Comparison of ENCODE assay signal across 14 cellular contexts in the genomic region with DNA sequence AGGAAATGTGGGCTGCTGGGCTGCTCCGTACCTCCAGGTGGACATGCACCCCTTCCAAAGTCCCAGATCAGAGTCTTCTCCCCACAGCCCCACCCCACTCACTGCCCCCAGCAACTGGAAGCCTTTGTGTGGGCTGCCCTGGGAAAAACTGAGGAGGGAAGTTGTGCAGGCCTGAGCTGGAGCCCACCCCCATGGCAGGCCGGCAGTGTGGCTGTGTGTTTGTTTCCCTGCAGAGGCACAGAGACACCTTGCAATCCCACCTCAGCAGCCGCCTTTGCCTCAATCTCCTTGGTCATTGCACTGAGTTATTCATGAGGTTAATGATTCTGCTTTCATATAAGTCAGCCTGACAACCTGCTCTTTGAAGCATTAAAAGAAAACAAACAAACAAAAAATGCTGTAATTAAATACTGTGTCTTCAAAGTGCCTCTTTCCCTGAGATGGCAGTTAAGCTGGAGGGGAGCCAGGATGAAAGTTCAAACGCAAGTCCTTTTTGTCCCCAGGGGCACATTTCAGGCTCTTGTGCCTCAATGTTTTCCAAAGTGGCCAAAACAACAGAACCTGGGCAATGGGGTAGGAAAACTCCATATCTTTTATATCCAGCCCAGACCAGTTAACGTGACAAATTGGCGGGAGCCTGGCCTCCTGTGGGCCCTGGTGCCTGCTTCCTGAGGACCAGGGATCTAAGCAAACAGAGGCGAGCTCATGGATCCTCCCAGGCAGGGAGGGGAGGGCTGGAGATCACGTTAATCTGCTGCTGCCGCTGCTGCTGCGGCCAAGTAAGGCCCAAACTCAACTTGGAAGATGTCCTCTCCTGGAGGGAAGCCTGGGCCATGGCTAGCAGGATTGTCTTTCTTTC. TPM values are rescaled to one million over a fixed set of nuclear protein-coding genes. Genes with fewer than 3 reads are reported as not detected.
A peak's percentile ranks its signal among the peaks of the same experiment; 100 is the strongest.
DNase-seq lines count a peak whose midpoint lies in the region; ATAC-seq, FAIRE-seq and TF ChIP-seq lines count a peak whose summit lies in the region.
"Had no signal": no experiment of that assay in that cellular context is flagged by ENCODE, and none has a peak within 500 bp of the region (broad histone marks: within the 10 kb centered on the region; RNA-seq: fewer than 3 reads in every experiment).

No MANE protein-coding gene starts in this region.

- H2BK120ac ChIP-seq in H1 (replicated peaks; ENCODE audit: low read depth, low read length): no peak overlapping the region

- H3K27ac ChIP-seq in H1 (ENCODE audit: low read depth, low read length): no peak overlapping the region
- H3K27ac ChIP-seq: esophagus squamous epithelium, thyroid gland had no signal

- H3K27me3 ChIP-seq in H1 (replicated peaks in 1 of 4; ENCODE audit: control insufficient read depth in 3 of 4, extremely low read depth in 1 of 4, insufficient read depth in 3 of 4, low read length in 3 of 4): no peaks in the 10 kb centered on the region; a peak in 4 of 7 replicates
- H3K27me3 ChIP-seq: thyroid gland had no signal

- 83% methylated on average over 10 of the region's 10 CpGs; no CpG with 5 or more reads in 1 of the 2 experiments for WGBS in H1 (ENCODE audit: extremely low coverage in 1 of 2, insufficient coverage in 1 of 2, insufficient read length in 1 of 2, insufficient replicate concordance in 2 of 2, low coverage in 1 of 2, low lambda C conversion rate in 2 of 2, missing lambda C conversion rate in 1 of 2), 2 experiments

- H4K20me1 ChIP-seq in H1 (replicated peaks in 1 of 2; ENCODE audit: control insufficient read depth in 1 of 2, insufficient read depth in 2 of 2, low read length in 2 of 2): no peaks in the 10 kb centered on the region

- H4K8ac ChIP-seq in H1 (ENCODE audit: extremely low read depth, insufficient read depth, low read length): no peak overlapping the region

- ATAC-seq in sciatic nerve: peak; percentile 77
- ATAC-seq: activated CD4-positive, CD25-positive, alpha-beta regulatory T cell treated with anti-CD3 and anti-CD28 coated beads, Interleukin-2, amount 50 U/mL, for 24 hours had no signal

- no peak overlapping the region for H3K4me2 ChIP-seq in H1 (ENCODE audit: insufficient read depth in 1 of 2, low read depth in 2 of 2, low read length in 2 of 2)

- H4K5ac ChIP-seq in H1 (ENCODE audit: insufficient read length, low read depth, low read length): no peak overlapping the region

- no peak for FAIRE-seq in H1 (lab: Jason Lieb, UNC)

- no peak for TF ChIP-seq RAD21 in H1 (IDR thresholded peaks at IDR 0.05 in 1 of 2, conservative IDR thresholded peaks at IDR 0.05 in 1 of 2; ENCODE audit: low read depth in 2 of 2, low read length in 2 of 2)

- no peak overlapping the region for H3K23ac ChIP-seq in H1 (ENCODE audit: insufficient read length)

- intact Hi-C loops in sciatic nerve (cut with DNase I): no loop called here

- no peaks in the 10 kb centered on the region for H3K79me1 ChIP-seq in H1 (ENCODE audit: low read depth, low read length)

- no peaks in the 10 kb centered on the region; a peak in 1 of 7 replicates for H3K4me1 ChIP-seq in H1 (replicated peaks in 1 of 4; ENCODE audit: control insufficient read depth in 3 of 4, insufficient read depth in 4 of 4, low read length in 3 of 4)
- H3K4me1 ChIP-seq: thyroid gland had no signal

- H3K56ac ChIP-seq in H1 (replicated peaks; ENCODE audit: insufficient read length, low read depth, low read length): no peak overlapping the region

- H2BK12ac ChIP-seq in H1 (ENCODE audit: low read depth, low read length): no peak overlapping the region

- CTCF ChIA-PET in H1 (lab: Charles Lee; ENCODE audit: partially characterized antibody): interaction anchor here (1.0 to 3.3 kb wide), 4 partner anchors 11 to 111 kb away, joined by 3 to 22 read pairs (median 9); no protein-coding TSS in a partner anchor

- H2AFZ ChIP-seq in H1 (ENCODE audit: low read length): no peak overlapping the region

- DNase-seq in NCI-H82 (lab: John Stamatoyannopoulos, UW) (peak; percentile 12), NCI-H82 treated with DMSO at 0.1 percent for 48 hours (lab: John Stamatoyannopoulos, UW; ENCODE audit: unreplicated experiment) (no peak), NCI-H2107 treated with DMSO at 0.1 percent for 48 hours (lab: John Stamatoyannopoulos, UW; ENCODE audit: unreplicated experiment) (peak; percentile 91), H1 (ENCODE audit: low read depth in 1 of 2, low spot score in 2 of 2) (no peak), sciatic nerve (ENCODE audit: low spot score) (no peak), HuH-7.5 (ENCODE audit: low spot score) (no peak), amniotic stem cell (lab: John Stamatoyannopoulos, UW) (no peak)
- no peak for DNase-seq in stimulated activated CD4-positive, alpha-beta T cell treated with anti-CD3 and anti-CD28 coated beads, Interleukin-2, amount 100 ng/mL, for 48 hours
- DNase-seq: Calu3; esophagus squamous epithelium; KG1; NK-92 treated with Interleukin-12 subunit alpha and Interleukin-12 subunit beta, amount 100 ng/mL, for 24 hours; thyroid gland had no signal

- no peak overlapping the region for H3K18ac ChIP-seq in H1 (ENCODE audit: extremely low read depth, low read length)

- H3K9ac ChIP-seq in H1 (replicated peaks in 1 of 4; ENCODE audit: extremely low read depth in 1 of 4, low read depth in 3 of 4, low read length in 3 of 4): peak overlapping the region in 1 of 4 experiments; percentile 17; a peak in 2 of 7 replicates

- H2AK5ac ChIP-seq in H1 (ENCODE audit: low read depth, low read length): no peak overlapping the region

- H3K79me2 ChIP-seq in H1 (ENCODE audit: control insufficient read depth in 1 of 2, insufficient read depth in 2 of 2, low read length in 2 of 2): no peaks in the 10 kb centered on the region

- TF ChIP-seq CTCF in H1 (IDR thresholded peaks at IDR 0.05; ENCODE audit: control extremely low read depth in 1 of 3, insufficient read depth in 1 of 3, low read depth in 1 of 3, low read length in 3 of 3): no peak

- H3K14ac ChIP-seq in H1 (ENCODE audit: insufficient read length): no peak overlapping the region

- no peak for TF ChIP-seq EP300 in H1 (IDR thresholded peaks at IDR 0.05; ENCODE audit: borderline replicate concordance in 1 of 2, low read depth in 2 of 2, low read length in 2 of 2)

- no peaks in the 10 kb centered on the region for H3K36me3 ChIP-seq in H1 (ENCODE audit: control insufficient read depth in 2 of 4, insufficient read depth in 4 of 4, low read length in 3 of 4)
- H3K36me3 ChIP-seq: esophagus squamous epithelium, thyroid gland had no signal

- no peak overlapping the region; the same call in 1 of the 2 replicates for H2BK15ac ChIP-seq in H1 (ENCODE audit: low read length)

- H4K91ac ChIP-seq in H1 (replicated peaks; ENCODE audit: insufficient read length, low read length): no peak overlapping the region

- no peak overlapping the region for H2BK20ac ChIP-seq in H1 (ENCODE audit: low read length)

- POLR2A ChIA-PET in H1 (lab: Charles Lee; ENCODE audit: partially characterized antibody): no interaction called here

- H3K4me3 ChIP-seq in H1 (ENCODE audit: extremely low read depth in 1 of 4, insufficient read depth in 2 of 4, low read depth in 3 of 4, low read length in 4 of 4): no peak overlapping the region
- H3K4me3 ChIP-seq: esophagus squamous epithelium, thyroid gland had no signal

- H3K23me2 ChIP-seq in H1 (ENCODE audit: low read depth, low read length): no peaks in the 10 kb centered on the region; the same call in 1 of the 2 replicates

- H3K9me3 ChIP-seq in H1 (ENCODE audit: insufficient read depth in 2 of 2, low read depth in 1 of 2, low read length in 1 of 2): no peaks in the 10 kb centered on the region
- H3K9me3 ChIP-seq: esophagus squamous epithelium, thyroid gland had no signal

- TF ChIP-seq POLR2A in H1 (IDR thresholded peaks at IDR 0.05; ENCODE audit: control extremely low read depth in 1 of 2, low read depth in 2 of 2, low read length in 2 of 2): no peak

- H2BK5ac ChIP-seq in H1 (ENCODE audit: low read depth, low read length): no peak overlapping the region

- H3K4ac ChIP-seq in H1 (replicated peaks; ENCODE audit: insufficient read length, low read depth, low read length): no peak overlapping the region

TF ChIP-seq in H1, 55 proteins besides CTCF, POLR2A, EP300 and RAD21:
- TF ChIP-seq SIN3A (conservative IDR thresholded peaks at IDR 0.05 in 1 of 2, IDR thresholded peaks at IDR 0.05 in 1 of 2; ENCODE audit: low read depth in 1 of 2, low read length in 2 of 2) (no peak), TCF12 (IDR thresholded peaks at IDR 0.05; ENCODE audit: low read depth, low read length) (no peak), MAX (IDR thresholded peaks at IDR 0.05) (0 out of 2 replicates have a peak, but pooled peaks have one; percentile 9)
- TF ChIP-seq, protein P1, sequence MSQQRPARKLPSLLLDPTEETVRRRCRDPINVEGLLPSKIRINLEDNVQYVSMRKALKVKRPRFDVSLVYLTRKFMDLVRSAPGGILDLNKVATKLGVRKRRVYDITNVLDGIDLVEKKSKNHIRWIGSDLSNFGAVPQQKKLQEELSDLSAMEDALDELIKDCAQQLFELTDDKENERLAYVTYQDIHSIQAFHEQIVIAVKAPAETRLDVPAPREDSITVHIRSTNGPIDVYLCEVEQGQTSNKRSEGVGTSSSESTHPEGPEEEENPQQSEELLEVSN (IDR thresholded peaks at IDR 0.05): peak; percentile 74

RNA-seq across cellular contexts. Expression of gene TSPAN11, which starts 51.9 kb away (rescaled TPM):
- 3.9 and 4.0 TPM in 2 replicates for total RNA-seq in H1 (2021; fragmentation: NEBNext Ultra II Directional; extraction: Animal tissue kit (Norgen Biotek cat#: 25700))
- polyA plus RNA-seq in H1 (2011; rRNA removed): 7.3 and 8.2 TPM in 2 replicates
- polyA plus RNA-seq in H1 (2011; cell fraction: cytosol; rRNA removed): 4.9 TPM
- 10.5 TPM for polyA plus RNA-seq in H1 (2011; cell fraction: nucleus; rRNA removed)
- polyA plus RNA-seq in H1 (2012, experiment 1 of 2): 3.3 to 7.0 TPM (median 5.5 TPM) in 4 replicates
- 3.4 TPM for polyA plus RNA-seq in H1 (2012, experiment 2 of 2)
- 2.2 TPM for polyA plus RNA-seq in H1 (2013, experiment 1 of 2)
- polyA plus RNA-seq in H1 (2013, experiment 2 of 2): 2.6 TPM
- polyA minus RNA-seq in H1 (2011; rRNA and poly(A)+ RNA removed): 5.0 and 7.4 TPM in 2 replicates
- 3.3 TPM for polyA minus RNA-seq in H1 (2011; cell fraction: cytosol; rRNA and poly(A)+ RNA removed)
- polyA minus RNA-seq in H1 (2011; cell fraction: nucleus; rRNA and poly(A)+ RNA removed): 9.6 TPM
- total RNA-seq in sciatic nerve: 29.7 TPM
- total RNA-seq: Calu3 had no signal

Comparison
In these comparisons a context has a peak if more than half of its experiments do, and no peak if none do; other contexts are left out.
1. DNase-seq: peak in NCI-H82 (single experiment) and NCI-H2107 treated with DMSO at 0.1 percent for 48 hours (single experiment); none in NCI-H82 treated with DMSO at 0.1 percent for 48 hours (single experiment), H1 (0 of 2), sciatic nerve (single experiment), HuH-7.5 (single experiment), stimulated activated CD4-positive, alpha-beta T cell treated with anti-CD3 and anti-CD28 coated beads, Interleukin-2, amount 100 ng/mL, for 48 hours (0 of 2) and amniotic stem cell (single experiment).